30 cellular contexts compared by ENCODE assay signal in the genomic region with DNA sequence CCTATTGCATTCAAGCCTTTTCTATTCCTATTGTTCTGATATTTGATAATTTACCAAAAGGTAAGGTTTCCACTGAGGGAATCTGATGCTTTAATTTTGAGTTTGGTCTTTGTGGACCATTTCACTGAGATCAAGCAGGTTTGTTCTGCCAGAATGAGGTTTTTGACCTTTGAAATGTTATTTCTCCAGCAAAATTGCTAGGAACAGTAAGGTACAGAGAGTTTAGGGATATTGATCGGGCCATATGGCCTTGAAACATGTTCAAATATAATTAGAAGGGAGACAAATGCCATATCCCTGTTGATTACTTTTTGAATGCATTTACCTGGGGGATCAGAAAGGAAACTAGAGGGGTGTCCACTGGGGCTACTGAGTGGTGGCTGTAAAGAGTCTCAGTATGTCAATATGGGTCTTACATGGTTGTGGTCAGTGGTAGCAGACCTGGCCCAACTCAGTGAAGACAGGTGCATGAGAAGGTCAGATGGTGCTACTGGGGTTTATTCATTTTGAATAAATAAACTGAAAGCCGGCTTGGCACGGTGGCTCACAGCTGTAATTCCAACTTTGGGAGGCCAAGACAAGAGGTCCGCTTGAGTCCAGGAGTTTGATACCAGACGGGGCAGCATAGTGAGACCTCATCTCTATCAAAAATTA.
"Had no signal": no experiment of that assay in that cellular context is flagged by ENCODE, and none has a peak within 500 bp of the region (broad histone marks: within the 10 kb centered on the region; RNA-seq: fewer than 3 reads in every experiment).

No MANE protein-coding gene starts in this region.

- H3K27me3 Mint-ChIP-seq: activated CD4-positive, alpha-beta memory T cell treated with anti-CD3 and anti-CD28 coated beads for 36 hours; brain had no signal

- H3K36me3 Mint-ChIP-seq: activated CD4-positive, alpha-beta memory T cell treated with anti-CD3 and anti-CD28 coated beads for 36 hours; activated naive CD4-positive, alpha-beta T cell treated with anti-CD3 and anti-CD28 coated beads, Interleukin-2, amount 10 ng/mL, durations not matched to agents 7 days and 5 days; activated naive CD4-positive, alpha-beta T cell treated with anti-CD3 and anti-CD28 coated beads, Interleukin-2, amount 50 U/mL, for 72 hours; brain had no signal

- DNase-seq: activated CD4-positive, alpha-beta memory T cell treated with anti-CD3 and anti-CD28 coated beads for 36 hours; activated CD4-positive, alpha-beta T cell treated with anti-CD3 and anti-CD28 coated beads for 36 hours; activated CD4-positive, alpha-beta T cell treated with anti-CD3 and anti-CD28 coated beads, Interleukin-2, amount 10 ng/mL, durations not matched to agents 24 days and 14 days; activated CD4-positive, CD25-positive, alpha-beta regulatory T cell; activated CD4-positive, CD25-positive, alpha-beta regulatory T cell treated with anti-CD3 and anti-CD28 coated beads, Interleukin-2, amount 50 U/mL, for 72 hours; activated CD8-positive, alpha-beta memory T cell treated with anti-CD3 and anti-CD28 coated beads, Interleukin-2, amount 50 U/mL, for 48 hours; activated gamma-delta T cell; activated naive CD4-positive, alpha-beta T cell; activated naive CD4-positive, alpha-beta T cell treated with anti-CD3 and anti-CD28 coated beads, Interleukin-2, amount 10 ng/mL, durations not matched to agents 7 days and 5 days; activated naive CD8-positive, alpha-beta T cell treated with anti-CD3 and anti-CD28 coated beads, Interleukin-2, amount 50 U/mL, for 24 hours; activated T-cell treated with anti-CD3 and anti-CD28 coated beads for 4 hours; activated T-cell treated with anti-CD3 and anti-CD28 coated beads, Interleukin-2, amount 50 U/mL, for 24 hours; activated T-cell treated with anti-CD3 and anti-CD28 coated beads, Interleukin-2, amount 50 U/mL, for 72 hours; central memory CD4-positive, alpha-beta T cell; colonic mucosa; effector CD8-positive, alpha-beta T cell; esophagus squamous epithelium; foreskin melanocyte; head of caudate nucleus; T-helper 1 cell; T-helper 17 cell; T1000 had no signal

- H3K4me3 ChIP-seq: ascending aorta, breast epithelium, cardiac muscle cell, colonic mucosa, esophagus squamous epithelium, gastroesophageal sphincter had no signal

- H3K27ac ChIP-seq: ascending aorta, breast epithelium, cardiac muscle cell, colonic mucosa, epithelial cell of prostate, esophagus squamous epithelium, gastroesophageal sphincter had no signal

- H3K27ac Mint-ChIP-seq: activated CD4-positive, alpha-beta memory T cell treated with anti-CD3 and anti-CD28 coated beads for 36 hours; activated CD4-positive, alpha-beta T cell treated with anti-CD3 and anti-CD28 coated beads for 36 hours; activated CD4-positive, alpha-beta T cell treated with anti-CD3 and anti-CD28 coated beads, Interleukin-2, amount 10 ng/mL, durations not matched to agents 24 days and 14 days; activated naive CD4-positive, alpha-beta T cell treated with anti-CD3 and anti-CD28 coated beads, Interleukin-2, amount 10 ng/mL, durations not matched to agents 7 days and 5 days; activated naive CD4-positive, alpha-beta T cell treated with anti-CD3 and anti-CD28 coated beads, Interleukin-2, amount 50 U/mL, for 72 hours; activated naive CD8-positive, alpha-beta T cell treated with anti-CD3 and anti-CD28 coated beads, Interleukin-2, amount 50 U/mL, for 24 hours; activated T-cell treated with anti-CD3 and anti-CD28 coated beads, Interleukin-2, amount 50 U/mL, for 24 hours; activated T-cell treated with anti-CD3 and anti-CD28 coated beads, Interleukin-2, amount 50 U/mL, for 72 hours; T-helper 17 cell; T-helper 2 cell treated with Interferon-gamma antibody and Interleukin-4, amounts not matched to agents 5 μg/mL and 100 μg/mL, for 36 hours had no signal

- H3K27me3 ChIP-seq: ascending aorta, breast epithelium, cardiac muscle cell, colonic mucosa had no signal

- H3K9me3 Mint-ChIP-seq: activated CD4-positive, alpha-beta memory T cell treated with anti-CD3 and anti-CD28 coated beads for 36 hours; activated CD4-positive, alpha-beta T cell treated with anti-CD3 and anti-CD28 coated beads, Interleukin-2, amount 10 ng/mL, durations not matched to agents 24 days and 14 days; activated naive CD4-positive, alpha-beta T cell treated with anti-CD3 and anti-CD28 coated beads, Interleukin-2, amount 10 ng/mL, durations not matched to agents 7 days and 5 days; activated naive CD4-positive, alpha-beta T cell treated with anti-CD3 and anti-CD28 coated beads, Interleukin-2, amount 50 U/mL, for 72 hours; activated naive CD8-positive, alpha-beta T cell treated with anti-CD3 and anti-CD28 coated beads, Interleukin-2, amount 50 U/mL, for 24 hours; activated T-cell treated with anti-CD3 and anti-CD28 coated beads, Interleukin-2, amount 50 U/mL, for 24 hours; activated T-cell treated with anti-CD3 and anti-CD28 coated beads, Interleukin-2, amount 50 U/mL, for 72 hours; brain; T-helper 2 cell treated with Interferon-gamma antibody and Interleukin-4, amounts not matched to agents 5 μg/mL and 100 μg/mL, for 36 hours had no signal

- H3K36me3 ChIP-seq: ascending aorta, breast epithelium, cardiac muscle cell, colonic mucosa, esophagus squamous epithelium, gastroesophageal sphincter had no signal

- H3K9me3 ChIP-seq: ascending aorta, breast epithelium, colonic mucosa, esophagus squamous epithelium, gastroesophageal sphincter had no signal

- H3K4me3 Mint-ChIP-seq: activated CD4-positive, alpha-beta memory T cell treated with anti-CD3 and anti-CD28 coated beads for 36 hours; activated CD4-positive, alpha-beta T cell treated with anti-CD3 and anti-CD28 coated beads for 36 hours; activated CD4-positive, alpha-beta T cell treated with anti-CD3 and anti-CD28 coated beads, Interleukin-2, amount 10 ng/mL, durations not matched to agents 24 days and 14 days; activated naive CD4-positive, alpha-beta T cell treated with anti-CD3 and anti-CD28 coated beads, Interleukin-2, amount 10 ng/mL, durations not matched to agents 7 days and 5 days; activated naive CD8-positive, alpha-beta T cell treated with anti-CD3 and anti-CD28 coated beads, Interleukin-2, amount 50 U/mL, for 24 hours; activated T-cell treated with anti-CD3 and anti-CD28 coated beads, Interleukin-2, amount 50 U/mL, for 24 hours; activated T-cell treated with anti-CD3 and anti-CD28 coated beads, Interleukin-2, amount 50 U/mL, for 72 hours; brain; T-helper 17 cell; T-helper 2 cell treated with Interferon-gamma antibody and Interleukin-4, amounts not matched to agents 5 μg/mL and 100 μg/mL, for 36 hours had no signal

- H3K4me1 ChIP-seq: ascending aorta, breast epithelium, colonic mucosa, esophagus squamous epithelium, gastroesophageal sphincter had no signal

- H3K4me1 Mint-ChIP-seq: activated CD4-positive, alpha-beta T cell treated with anti-CD3 and anti-CD28 coated beads for 36 hours; activated CD4-positive, alpha-beta T cell treated with anti-CD3 and anti-CD28 coated beads, Interleukin-2, amount 10 ng/mL, durations not matched to agents 24 days and 14 days; activated naive CD4-positive, alpha-beta T cell treated with anti-CD3 and anti-CD28 coated beads, Interleukin-2, amount 10 ng/mL, durations not matched to agents 7 days and 5 days; activated naive CD8-positive, alpha-beta T cell treated with anti-CD3 and anti-CD28 coated beads, Interleukin-2, amount 50 U/mL, for 24 hours; T-helper 17 cell had no signal
